ENCODE assay signal across 1 cellular context in genomic region chr3:16936233-16936632, GRCh38.
TF ChIP-seq lines count a peak whose summit lies in the region.

No MANE protein-coding gene starts in this region.

TF ChIP-seq in K562, 482 proteins besides CTCF, POLR2A, EP300 and RAD21 (continued from another document and continues in another):
- TF ChIP-seq MXD1 (CRISPR knock-in tag; IDR thresholded peaks at IDR 0.05; ENCODE audit: borderline replicate concordance, poor library complexity, severe bottlenecking) (no peak), SOX6 (IDR thresholded peaks at IDR 0.05) (peak; percentile 92), YBX1 (IDR thresholded peaks at IDR 0.05) (no peak), ZMIZ1 (IDR thresholded peaks at IDR 0.05; ENCODE audit: low read depth in 2 of 2, low read length in 2 of 2) (peak in 1 of 2 experiments; percentile 91; a peak in 2 of 4 replicates), ATF6 (CRISPR knock-in tag; IDR thresholded peaks at IDR 0.05) (no peak), CCNT2 (IDR thresholded peaks at IDR 0.05; ENCODE audit: borderline replicate concordance, extremely low read depth, insufficient read length, low read depth, low read length) (peak; percentile 46), PBX2 (CRISPR knock-in tag; IDR thresholded peaks at IDR 0.05; ENCODE audit: low read depth) (no peak), PBX2 (tag; conservative IDR thresholded peaks at IDR 0.05; ENCODE audit: low read depth) (no peak), NCOA1 (IDR thresholded peaks at IDR 0.05; ENCODE audit: low read depth) (peak; percentile 38; the same call in 1 of the 2 replicates), GATA2 (CRISPR knock-in tag; IDR thresholded peaks at IDR 0.05) (peak; percentile 65), ZNF12 (CRISPR knock-in tag; IDR thresholded peaks at IDR 0.05) (no peak), GATAD2B (IDR thresholded peaks at IDR 0.05; ENCODE audit: borderline replicate concordance) (no peak), SRSF9 (IDR thresholded peaks at IDR 0.05; ENCODE audit: borderline replicate concordance, low read depth, low read length) (no peak), PML (IDR thresholded peaks at IDR 0.05; ENCODE audit: low read length) (peak; percentile 98), ZNF124 (CRISPR knock-in tag; IDR thresholded peaks at IDR 0.05) (no peak), CREM (IDR thresholded peaks at IDR 0.05; ENCODE audit: low read depth) (peak; percentile 35; the same call in 1 of the 2 replicates), MCM3 (IDR thresholded peaks at IDR 0.05) (no peak), TAF9B (IDR thresholded peaks at IDR 0.05; ENCODE audit: partially characterized antibody) (no peak), TEAD4 (IDR thresholded peaks at IDR 0.05; ENCODE audit: low read length) (peak; percentile 99), TEAD4 (CRISPR knock-in tag; IDR thresholded peaks at IDR 0.05; ENCODE audit: borderline replicate concordance) (no peak), KLF16 (IDR thresholded peaks at IDR 0.05) (peak; percentile 91), NKRF (IDR thresholded peaks at IDR 0.05; ENCODE audit: borderline replicate concordance) (no peak), MAFF (IDR thresholded peaks at IDR 0.05; ENCODE audit: low read length) (no peak), CBFB (CRISPR knock-in tag; IDR thresholded peaks at IDR 0.05) (peak; percentile 92), ZBTB11 (CRISPR knock-in tag; IDR thresholded peaks at IDR 0.05) (0 out of 6 replicates have a peak, but pooled peaks of 1 of the 3 experiments have one; percentile 37), SMARCC2 (IDR thresholded peaks at IDR 0.05; ENCODE audit: low read depth) (peak; percentile 65; the same call in 1 of the 2 replicates), PHTF2 (CRISPR knock-in tag; IDR thresholded peaks at IDR 0.05) (no peak), CEBPZ (IDR thresholded peaks at IDR 0.05; ENCODE audit: borderline replicate concordance, low read depth, low read length) (no peak), TFAM (CRISPR knock-in tag; conservative IDR thresholded peaks at IDR 0.05) (no peak), ZNF232 (CRISPR knock-in tag; IDR thresholded peaks at IDR 0.05) (no peak), SRF (CRISPR knock-in tag; IDR thresholded peaks at IDR 0.05) (peak in 1 of 2 experiments; percentile 54; a peak in 1 of 4 replicates), GABPA (tag; conservative IDR thresholded peaks at IDR 0.05; ENCODE audit: low read depth) (peak; percentile 31; the same call in 1 of the 2 replicates), ATF4 (CRISPR knock-in tag; IDR thresholded peaks at IDR 0.05) (0 out of 2 replicates have a peak, but pooled peaks have one; percentile 50), ASH1L (IDR thresholded peaks at IDR 0.05; ENCODE audit: borderline replicate concordance, low read depth, partially characterized antibody) (no peak), ARID3A (IDR thresholded peaks at IDR 0.05; ENCODE audit: borderline replicate concordance, low read depth, low read length) (no peak)
